28 cellular contexts compared by ENCODE assay signal in the genomic region with DNA sequence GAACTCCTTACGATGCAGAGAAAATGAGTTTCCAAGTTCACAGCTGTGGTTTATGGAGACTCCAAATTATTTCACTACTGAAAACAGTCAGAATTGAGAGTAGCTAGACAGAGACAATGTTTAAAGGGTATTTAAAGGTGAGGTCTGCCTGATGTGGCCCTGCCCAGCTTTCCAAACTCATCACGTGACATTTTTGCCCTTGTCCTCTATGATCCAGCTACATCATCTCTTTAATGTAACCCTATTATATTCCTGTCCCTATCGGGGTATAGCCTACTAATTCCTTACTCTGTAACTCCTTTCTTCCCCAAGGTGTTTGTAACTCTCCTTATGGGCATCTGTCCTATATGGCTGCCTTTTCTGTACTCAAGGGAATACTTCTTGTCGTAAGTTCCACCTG.
"Had no signal": no experiment of that assay in that cellular context is flagged by ENCODE, and none has a peak within 500 bp of the region (broad histone marks: within the 10 kb centered on the region; RNA-seq: fewer than 3 reads in every experiment).

No MANE protein-coding gene starts in this region.

- H3K27me3 ChIP-seq: colonic mucosa, dorsolateral prefrontal cortex, esophagus muscularis mucosa, esophagus squamous epithelium, foreskin keratinocyte, gastrocnemius medialis, gastroesophageal sphincter, heart left ventricle, heart right ventricle had no signal

- FAIRE-seq: colon, endometrium, endothelial cell of umbilical vein, frontal cortex had no signal

- H3K27ac ChIP-seq: colonic mucosa, coronary artery, dorsolateral prefrontal cortex, epithelial cell of prostate, esophagus muscularis mucosa, esophagus squamous epithelium, foreskin keratinocyte, gastrocnemius medialis, gastroesophageal sphincter, heart left ventricle, heart right ventricle had no signal

- H3K36me3 ChIP-seq: colonic mucosa, esophagus muscularis mucosa, esophagus squamous epithelium, gastrocnemius medialis, gastroesophageal sphincter, heart left ventricle, heart right ventricle had no signal

- H3K4me1 ChIP-seq: colonic mucosa, esophagus muscularis mucosa, esophagus squamous epithelium, foreskin keratinocyte, gastrocnemius medialis, gastroesophageal sphincter, heart left ventricle, heart right ventricle had no signal

- DNase-seq: colonic mucosa; cortex of kidney; dermis blood vessel endothelial cell; dorsolateral prefrontal cortex; effector CD4-positive, alpha-beta T cell; effector CD8-positive, alpha-beta T cell; effector memory CD4-positive, alpha-beta T cell; effector memory CD8-positive, alpha-beta T cell; endodermal cell; erythroblast; esophagus squamous epithelium; foreskin fibroblast; foreskin keratinocyte; foreskin melanocyte; gastrocnemius medialis; glutamatergic neuron; head of caudate nucleus; heart left ventricle; heart right ventricle had no signal

- H3K9me3 ChIP-seq: colonic mucosa, esophagus muscularis mucosa, esophagus squamous epithelium, gastrocnemius medialis, gastroesophageal sphincter, heart left ventricle had no signal

- H3K4me3 ChIP-seq: colonic mucosa, coronary artery, dorsolateral prefrontal cortex, esophagus muscularis mucosa, esophagus squamous epithelium, gastrocnemius medialis, gastroesophageal sphincter, heart left ventricle, heart right ventricle had no signal

- ATAC-seq: effector memory CD8-positive, alpha-beta T cell; esophagus mucosa; foreskin keratinocyte; gastrocnemius medialis; gastroesophageal sphincter; heart left ventricle; heart right ventricle had no signal
